1 cellular context compared by ENCODE assay signal in the genomic region with DNA sequence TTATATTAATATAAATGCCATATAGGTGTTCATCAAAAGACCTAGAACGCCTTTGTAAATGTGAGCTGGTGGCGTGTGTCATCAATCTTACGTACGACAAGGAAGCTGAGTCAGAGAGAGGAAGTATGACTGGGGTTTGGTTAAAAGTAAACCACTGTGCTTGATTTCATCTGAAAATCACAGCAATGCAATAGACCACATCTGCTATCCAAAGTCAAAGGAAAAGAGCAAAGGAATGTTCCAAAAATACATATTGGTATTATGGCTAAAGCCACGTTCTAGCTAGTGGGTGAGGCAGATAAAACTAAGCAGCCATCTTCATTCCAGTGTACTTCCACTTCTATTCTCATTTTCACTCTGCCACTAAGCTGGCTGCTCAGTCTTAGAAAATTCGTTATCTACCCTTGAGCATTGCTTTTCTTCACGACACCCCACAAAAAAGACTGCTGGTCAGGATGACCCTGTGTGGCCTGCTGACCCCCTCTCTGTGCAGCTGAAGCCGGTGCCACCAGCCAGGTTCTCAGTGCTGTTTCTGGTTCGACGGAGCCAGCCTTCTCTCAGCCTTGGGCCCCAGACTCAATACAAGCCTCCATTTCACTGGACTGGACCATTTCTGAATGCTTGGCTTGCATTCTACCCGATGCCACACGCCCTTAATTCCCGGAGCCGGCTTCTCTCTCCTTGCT.
TF ChIP-seq lines count a peak whose summit lies in the region.

No MANE protein-coding gene starts in this region.

TF ChIP-seq in SK-N-SH, 30 proteins besides CTCF, POLR2A, EP300 and RAD21 (continued from another document):
- TF ChIP-seq, protein P1, sequence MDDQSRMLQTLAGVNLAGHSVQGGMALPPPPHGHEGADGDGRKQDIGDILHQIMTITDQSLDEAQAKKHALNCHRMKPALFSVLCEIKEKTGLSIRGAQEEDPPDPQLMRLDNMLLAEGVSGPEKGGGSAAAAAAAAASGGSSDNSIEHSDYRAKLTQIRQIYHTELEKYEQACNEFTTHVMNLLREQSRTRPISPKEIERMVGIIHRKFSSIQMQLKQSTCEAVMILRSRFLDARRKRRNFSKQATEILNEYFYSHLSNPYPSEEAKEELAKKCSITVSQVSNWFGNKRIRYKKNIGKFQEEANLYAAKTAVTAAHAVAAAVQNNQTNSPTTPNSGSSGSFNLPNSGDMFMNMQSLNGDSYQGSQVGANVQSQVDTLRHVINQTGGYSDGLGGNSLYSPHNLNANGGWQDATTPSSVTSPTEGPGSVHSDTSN (IDR thresholded peaks at IDR 0.05): peak; percentile 96
- TF ChIP-seq YY1 (IDR thresholded peaks at IDR 0.05; ENCODE audit: low read depth) (peak; percentile 68; the same call in 1 of the 2 replicates), EZH2phosphoT487 (IDR thresholded peaks at IDR 0.05; ENCODE audit: borderline replicate concordance, low read depth) (no peak), POLR2AphosphoS5 (IDR thresholded peaks at IDR 0.05; ENCODE audit: low read depth, low read length) (peak; percentile 64; the same call in 1 of the 2 replicates), USF2 (IDR thresholded peaks at IDR 0.05; ENCODE audit: borderline replicate concordance, low read depth, low read length) (no peak), FOXM1 (IDR thresholded peaks at IDR 0.05; ENCODE audit: low read depth) (0 out of 2 replicates have a peak, but pooled peaks have one; percentile 60), JUND (IDR thresholded peaks at IDR 0.05) (peak; percentile 91), MEF2A (IDR thresholded peaks at IDR 0.05; ENCODE audit: borderline replicate concordance, low read depth) (peak; percentile 76), CHD2 (IDR thresholded peaks at IDR 0.05; ENCODE audit: low read length, partially characterized antibody) (no peak), RXRA (IDR thresholded peaks at IDR 0.05; ENCODE audit: borderline replicate concordance, low read depth) (peak; percentile 22; the same call in 1 of the 2 replicates), TCF12 (IDR thresholded peaks at IDR 0.05) (peak; percentile 92), SIN3A (IDR thresholded peaks at IDR 0.05; ENCODE audit: borderline replicate concordance, low read depth, low read length) (no peak), FOSL2 (IDR thresholded peaks at IDR 0.05; ENCODE audit: borderline replicate concordance, low read depth) (peak; percentile 92), ZBTB33 (IDR thresholded peaks at IDR 0.05; ENCODE audit: borderline replicate concordance, low read depth) (0 out of 2 replicates have a peak, but pooled peaks have one; percentile 27), REST (IDR thresholded peaks at IDR 0.05; ENCODE audit: low read depth, low read length) (no peak), MAX (IDR thresholded peaks at IDR 0.05; ENCODE audit: low read depth) (peak; percentile 62), MXI1 (IDR thresholded peaks at IDR 0.05; ENCODE audit: low read depth, low read length) (no peak), ELF1 (IDR thresholded peaks at IDR 0.05) (no peak), NFIC (IDR thresholded peaks at IDR 0.05; ENCODE audit: borderline replicate concordance) (peak; percentile 58; the same call in 1 of the 2 replicates)
